Comparison of ENCODE assay signal across 23 cellular contexts in the genomic region with DNA sequence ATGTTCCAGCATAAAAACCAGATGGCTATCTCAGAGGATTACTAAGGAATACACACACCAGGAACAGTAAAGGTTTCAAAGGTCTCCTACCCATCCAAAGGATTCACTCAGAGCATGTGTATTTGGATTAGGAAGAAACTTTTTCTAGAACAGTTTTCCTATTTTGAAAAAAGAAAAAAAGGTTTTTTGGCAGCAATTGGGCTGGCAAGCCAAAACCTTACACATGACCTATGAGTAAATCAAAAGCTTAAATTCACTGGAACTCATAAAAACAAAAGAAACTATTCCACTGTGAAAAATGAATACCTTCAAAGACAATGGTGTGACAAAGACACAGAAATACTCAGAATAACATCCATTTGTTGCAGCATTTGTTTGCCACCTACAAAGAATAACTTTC. TPM values are rescaled to one million over a fixed set of nuclear protein-coding genes. Genes with fewer than 3 reads are reported as not detected.
DNase-seq lines count a peak whose midpoint lies in the region; ATAC-seq and TF ChIP-seq lines count a peak whose summit lies in the region.
"Had no signal": no experiment of that assay in that cellular context is flagged by ENCODE, and none has a peak within 500 bp of the region (broad histone marks: within the 10 kb centered on the region; RNA-seq: fewer than 3 reads in every experiment).

No MANE protein-coding gene starts in this region.

- TF ChIP-seq CTCF in DOHH2 (IDR thresholded peaks at IDR 0.05; ENCODE audit: low read depth, low read length, poor library complexity, severe bottlenecking) (no peak), OCI-LY7 (conservative IDR thresholded peaks at IDR 0.05; ENCODE audit: low read length) (no peak)
- TF ChIP-seq CTCF in CD8-positive, alpha-beta T cell (IDR thresholded peaks at IDR 0.05): no peak

- H3K27me3 ChIP-seq in DOHH2 (ENCODE audit: control insufficient read depth, low read length): no peaks in the 10 kb centered on the region
- no peaks in the 10 kb centered on the region for H3K27me3 ChIP-seq in CD8-positive, alpha-beta T cell (ENCODE audit: insufficient read depth, low read length)
- H3K27me3 ChIP-seq: colonic mucosa, stomach, upper lobe of right lung had no signal

- no peaks in the 10 kb centered on the region for H4K20me1 ChIP-seq in DOHH2 (ENCODE audit: control insufficient read depth, insufficient read depth, low read depth, low read length)
- H4K20me1 ChIP-seq in OCI-LY7 (ENCODE audit: insufficient read depth, low read length): no peaks in the 10 kb centered on the region

- H3K4me2 ChIP-seq in DOHH2 (ENCODE audit: low read length) (peak overlapping the region; percentile 64), OCI-LY7 (ENCODE audit: low read length) (peak overlapping the region; percentile 63)
- H3K4me2 ChIP-seq: KMS-11 had no signal

- H3K4me3 ChIP-seq in DOHH2 (ENCODE audit: low read length) (peak overlapping the region; percentile 60), OCI-LY7 (ENCODE audit: low read depth, low read length, poor library complexity, severe bottlenecking) (peak overlapping the region; percentile 35)
- H3K4me3 ChIP-seq in CD8-positive, alpha-beta T cell (ENCODE audit: low read depth, low read length): no peak overlapping the region
- H3K4me3 ChIP-seq: colonic mucosa, skin epidermis, stomach, upper lobe of right lung had no signal

- no peaks in the 10 kb centered on the region for H3K79me2 ChIP-seq in DOHH2 (ENCODE audit: control insufficient read depth, low read length)
- H3K79me2 ChIP-seq in OCI-LY7 (ENCODE audit: insufficient read depth, low read depth, low read length): no peaks in the 10 kb centered on the region

- H3K9me3 ChIP-seq in DOHH2 (ENCODE audit: control insufficient read depth, insufficient read depth, low read length): no peaks in the 10 kb centered on the region
- no peaks in the 10 kb centered on the region for H3K9me3 ChIP-seq in OCI-LY7 (ENCODE audit: low read length)
- no peaks in the 10 kb centered on the region for H3K9me3 ChIP-seq in CD8-positive, alpha-beta T cell (ENCODE audit: low read length)
- H3K9me3 ChIP-seq: colonic mucosa, stomach, upper lobe of right lung had no signal

- H3K27me3 Mint-ChIP-seq in naive B cell: no peaks in the 10 kb centered on the region
- H3K27me3 Mint-ChIP-seq in CD8-positive, alpha-beta T cell (ENCODE audit: low read depth): no peaks in the 10 kb centered on the region

- peak overlapping the region; percentile 81; the same call in 1 of the 2 replicates for H2AFZ ChIP-seq in OCI-LY7 (ENCODE audit: low read length)

- POLR2A ChIA-PET in OCI-LY7 (lab: Charles Lee): interaction anchor here (0.7 to 9.1 kb wide), 4 partner anchors 11 to 88 kb away, joined by 3 to 95 read pairs (median 13); a partner anchor contains a TSS
- POLR2A ChIA-PET in CD8-positive, alpha-beta T cell (lab: Charles Lee): interaction anchor here (2.0 kb wide), 1 partner anchor 9 kb away, joined by 11 read pairs; a partner anchor contains a TSS

- H3K9me3 Mint-ChIP-seq in naive B cell: peaks cover 0 to 2% (median 0%) of the 10 kb centered on the region in 7 donors
- H3K9me3 Mint-ChIP-seq in CD8-positive, alpha-beta T cell: no peaks in the 10 kb centered on the region
- H3K9me3 Mint-ChIP-seq: natural killer cell had no signal

- H3K27ac ChIP-seq in DOHH2 (ENCODE audit: low read depth, low read length): peak overlapping the region; percentile 64
- H3K27ac ChIP-seq in OCI-LY7 (ENCODE audit: low read depth, low read length, poor library complexity, severe bottlenecking): peak overlapping the region; percentile 83
- no peak overlapping the region for H3K27ac ChIP-seq in CD8-positive, alpha-beta T cell (ENCODE audit: low read depth, low read length)
- H3K27ac ChIP-seq: C4-2B, colonic mucosa, KMS-11, stomach, upper lobe of right lung had no signal

- ATAC-seq in naive B cell (ENCODE audit: low read depth in 2 of 2) (no peak), GM18520 (IDR thresholded peaks at IDR 0.05; ENCODE audit: unreplicated experiment) (no peak), HG02759 (IDR thresholded peaks at IDR 0.05; ENCODE audit: unreplicated experiment) (no peak)
- no peak for ATAC-seq in CD8-positive, alpha-beta T cell
- ATAC-seq: natural killer cell, upper lobe of right lung had no signal

- H3K36me3 Mint-ChIP-seq in naive B cell: peaks cover 6 to 9% of the 10 kb centered on the region in 2 donors
- H3K36me3 Mint-ChIP-seq in CD8-positive, alpha-beta T cell: peaks cover 5% of the 10 kb centered on the region
- H3K36me3 Mint-ChIP-seq: natural killer cell had no signal

- BruUV-seq in OCI-LY7 (replicated peaks; lab: Mats Ljungman, UMichigan): no TSS peak

- H3K4me3 Mint-ChIP-seq in naive B cell: peak overlapping the region in 2 of 8 donors; percentile 3 to 93
- no peak overlapping the region for H3K4me3 Mint-ChIP-seq in CD8-positive, alpha-beta T cell
- H3K4me3 Mint-ChIP-seq: natural killer cell had no signal

- intact Hi-C loops in OCI-LY7 (cut with micrococcal nuclease; ENCODE audit: unreplicated experiment): no loop called here
- intact Hi-C loops in CD8-positive, alpha-beta T cell (cut with DNase I, micrococcal nuclease): no loop called here

- peak overlapping the region in 4 of 6 donors; percentile 21 to 87 (median 79) for H3K27ac Mint-ChIP-seq in naive B cell
- no peak overlapping the region for H3K27ac Mint-ChIP-seq in CD8-positive, alpha-beta T cell
- H3K27ac Mint-ChIP-seq: natural killer cell had no signal

- peaks cover 21 to 60% (median 38%) of the 10 kb centered on the region in 3 donors for H3K4me1 Mint-ChIP-seq in naive B cell
- H3K4me1 Mint-ChIP-seq in CD8-positive, alpha-beta T cell (ENCODE audit: low read depth): peaks cover 64% of the 10 kb centered on the region

- H3K9me2 ChIP-seq in DOHH2 (replicated peaks; ENCODE audit: control insufficient read depth, low read length): no peaks in the 10 kb centered on the region
- H3K9me2 ChIP-seq in OCI-LY7 (ENCODE audit: insufficient read depth, low read length): no peaks in the 10 kb centered on the region

- DNase-seq in OCI-LY7 (ENCODE audit: low spot score) (no peak), dermis blood vessel endothelial cell (peak; percentile 31), naive B cell (no peak)
- no peak for DNase-seq in CD8-positive, alpha-beta T cell
- DNase-seq: activated gamma-delta T cell treated with Interleukin-2 at 50 U/mL for 16 hours, colonic mucosa, DMS 273 treated with DMSO at 0.1 percent for 48 hours, foreskin melanocyte, hypothalamus, mammary epithelial cell, natural killer cell, NCI-H2029, NCI-H510A treated with DMSO at 0.1 percent for 48 hours, posterior cingulate gyrus, stomach, SW 1271, upper lobe of right lung had no signal

- peaks cover 4% of the 10 kb centered on the region; the same call in 1 of the 2 replicates for H3K36me3 ChIP-seq in DOHH2 (ENCODE audit: control insufficient read depth, low read length)
- H3K36me3 ChIP-seq in OCI-LY7 (ENCODE audit: insufficient read depth, low read length): no peaks in the 10 kb centered on the region
- H3K36me3 ChIP-seq in CD8-positive, alpha-beta T cell (ENCODE audit: insufficient read depth, low read length): no peaks in the 10 kb centered on the region
- H3K36me3 ChIP-seq: colonic mucosa, stomach, upper lobe of right lung had no signal

- CTCF ChIA-PET in OCI-LY7 (lab: Charles Lee; ENCODE audit: unreplicated experiment): interaction anchor here (3.2 kb wide), 1 partner anchor 10 kb away, joined by 19 read pairs; a partner anchor contains a TSS
- CTCF ChIA-PET in CD8-positive, alpha-beta T cell (lab: Charles Lee): interaction anchor here (1.3 kb wide), 1 partner anchor 10 kb away, joined by 4 read pairs; a partner anchor contains a TSS

- peaks cover 13% of the 10 kb centered on the region for H3F3A ChIP-seq in DOHH2 (ENCODE audit: control insufficient read depth, insufficient read depth)

- H3K4me1 ChIP-seq in DOHH2 (ENCODE audit: control insufficient read depth, low read length) (peaks cover 63% of the 10 kb centered on the region), OCI-LY7 (ENCODE audit: insufficient read depth, low read length, poor library complexity, severe bottlenecking) (peaks cover 60% of the 10 kb centered on the region)
- peaks cover 28% of the 10 kb centered on the region for H3K4me1 ChIP-seq in CD8-positive, alpha-beta T cell (ENCODE audit: insufficient read depth, low read length)
- H3K4me1 ChIP-seq: colonic mucosa, stomach, upper lobe of right lung had no signal

RNA-seq across cellular contexts. Expression of a gene that starts 9.6 kb away (rescaled TPM):
- total RNA-seq in OCI-LY7 (2014; rRNA removed; shearing (Covaris generic)): 5.0 and 6.7 TPM in 2 replicates
- 11.5 and 12.5 TPM in 2 replicates for total RNA-seq in OCI-LY7 (2022)
- total RNA-seq in dermis blood vessel endothelial cell: 14.8 and 24.1 TPM in 2 replicates
- polyA plus RNA-seq in naive B cell (ENCODE audit: low read depth in 6 of 6): 10 to 100 TPM; 29.0 to 43.8 (median 38.3) TPM
- 10 to 100 TPM; 14.7 to 15.1 TPM for total RNA-seq in CD8-positive, alpha-beta T cell
